Comparison of ENCODE assay signal across 12 cellular contexts in genomic region chr22:32528316-32528715, GRCh38. TPM values are rescaled to one million over a fixed set of nuclear protein-coding genes. Genes with fewer than 3 reads are reported as not detected.
DNase-seq lines count a peak whose midpoint lies in the region; ATAC-seq and TF ChIP-seq lines count a peak whose summit lies in the region.
"Had no signal": no experiment of that assay in that cellular context is flagged by ENCODE, and none has a peak within 500 bp of the region (broad histone marks: within the 10 kb centered on the region; RNA-seq: fewer than 3 reads in every experiment).

No MANE protein-coding gene starts in this region.

- intact Hi-C loops in dorsolateral prefrontal cortex (cut with DNase I) (loop anchor here (1.0 to 10.0 kb wide), 6 partner anchors 54 to 470 kb away; partner anchors contain the start of genes FBXO7 (in 2 of the 2) and RTCB (in 1 of the 2)), sciatic nerve (cut with DNase I) (loop anchor here (5.0 kb wide), 1 partner anchor 474 kb away; no protein-coding TSS in a partner anchor)

- H3K4me2 ChIP-seq in OCI-LY3 (ENCODE audit: low read length), result peak overlapping the region; percentile 43

- H3K27ac ChIP-seq in OCI-LY3 (ENCODE audit: low read length), result peak overlapping the region; percentile 35; the same call in 1 of the 2 replicates
- peak overlapping the region; percentile 42 to 98 (median 90) for H3K27ac ChIP-seq in dorsolateral prefrontal cortex
- H3K27ac ChIP-seq: colonic mucosa, WERI-Rb-1 had no signal

- ATAC-seq in sciatic nerve (peak; percentile 6), GM21360 (IDR thresholded peaks at IDR 0.05; ENCODE audit: unreplicated experiment) (no peak)

- no peaks in the 10 kb centered on the region for H3K79me2 ChIP-seq in OCI-LY3 (ENCODE audit: low read length)

- peaks cover 18% of the 10 kb centered on the region for H3K4me1 ChIP-seq in OCI-LY3 (ENCODE audit: low read length)

- no peak for TF ChIP-seq CTCF in OCI-LY3 (IDR thresholded peaks at IDR 0.05; ENCODE audit: low read depth, low read length)
- TF ChIP-seq CTCF in dorsolateral prefrontal cortex (IDR thresholded peaks at IDR 0.05 in 54 of 56, conservative IDR thresholded peaks at IDR 0.05 in 2 of 56; ENCODE audit: low read depth in 1 of 56, partially characterized antibody in 56 of 56), result no peak
- no peak for TF ChIP-seq CTCF in foreskin fibroblast (IDR thresholded peaks at IDR 0.05; ENCODE audit: low read depth, low read length)

- H3K4me3 ChIP-seq in OCI-LY3 (ENCODE audit: low read length) (0 out of 2 replicates have a peak overlapping the region, but pooled peaks have one; percentile 15), dorsolateral prefrontal cortex (peak overlapping the region in 57 of 59 donors; percentile 4 to 65 (median 40)), foreskin fibroblast (ENCODE audit: low read depth in 1 of 2, low read length in 2 of 2) (no peak overlapping the region)
- H3K4me3 ChIP-seq: colonic mucosa, lower lobe of right lung had no signal

- H3K27me3 ChIP-seq in OCI-LY3 (ENCODE audit: low read depth, low read length) (peaks cover 16% of the 10 kb centered on the region; the same call in 1 of the 2 replicates), dorsolateral prefrontal cortex (no peaks in the 10 kb centered on the region)
- H3K27me3 ChIP-seq: colonic mucosa had no signal

- H3K36me3 ChIP-seq in OCI-LY3 (replicated peaks; ENCODE audit: low read depth, low read length), result no peaks in the 10 kb centered on the region
- H3K36me3 ChIP-seq: colonic mucosa, lower lobe of right lung, WERI-Rb-1 had no signal

- H4K20me1 ChIP-seq in OCI-LY3 (ENCODE audit: insufficient read depth, low read length), result no peaks in the 10 kb centered on the region

- peak in 7 of 10 donors; percentile 41 to 68 (median 59) for DNase-seq in dorsolateral prefrontal cortex
- peak; percentile 82 for DNase-seq in medulla oblongata (ENCODE audit: extremely low spot score)
- peak; percentile 69 for DNase-seq in sciatic nerve (ENCODE audit: low spot score)
- DNase-seq in NCI-H345 (lab: John Stamatoyannopoulos, UW), result no peak
- DNase-seq in foreskin fibroblast, result no peak
- DNase-seq in GM03348 (ENCODE audit: low spot score), result no peak
- DNase-seq: NCI-H526 treated with DMSO at 0.1 percent for 48 hours had no signal

- no peaks in the 10 kb centered on the region for H3K9me3 ChIP-seq in OCI-LY3 (ENCODE audit: insufficient read depth, low read length)
- H3K9me3 ChIP-seq: colonic mucosa, lower lobe of right lung had no signal

- no peak overlapping the region for H2AFZ ChIP-seq in OCI-LY3 (ENCODE audit: low read depth, low read length)

- no peak overlapping the region for H3K9ac ChIP-seq in OCI-LY3 (ENCODE audit: low read length)

RNA-seq across cellular contexts. Expression of gene FBXO7, which starts 53.7 kb away (rescaled TPM):
- total RNA-seq in dorsolateral prefrontal cortex, result 100 to 1,000 TPM in 35 of 120 experiments, 10 to 100 TPM in 85; 54.1 to 217 (median 85.7) TPM
- total RNA-seq in sciatic nerve, result 109 TPM

Comparison
In these comparisons a context has a peak if more than half of its experiments do, and no peak if none do; other contexts are left out.
1. H3K4me3 ChIP-seq: peak in OCI-LY3 (single experiment) and dorsolateral prefrontal cortex (57 of 59); none in foreskin fibroblast (0 of 2).
2. DNase-seq: peak in dorsolateral prefrontal cortex (7 of 10), medulla oblongata (single experiment) and sciatic nerve (single experiment); none in NCI-H345 (single experiment), foreskin fibroblast (0 of 2) and GM03348 (single experiment).